ENCODE assay signal across 1 cellular context in genomic region chr16:30207063-30207704, GRCh38.
TF ChIP-seq lines count a peak whose summit lies in the region.
"Not testable (repeated sequence)": the region's sequence is repeated elsewhere in the genome, so short reads cannot be mapped to it uniquely, and the experiment has no call there.

No MANE protein-coding gene starts in this region.

TF ChIP-seq in A549, 52 proteins besides CTCF, POLR2A, EP300 and RAD21:
- TF ChIP-seq FOSL2 (IDR thresholded peaks at IDR 0.05): not testable (repeated sequence)
- peak; percentile 73 for TF ChIP-seq FOSL2 (CRISPR knock-in tag; IDR thresholded peaks at IDR 0.05)
